In genomic region chr5:1378866-1379659, GRCh38 we compare ENCODE assay signal across 16 cellular contexts.
"Had no signal": no experiment of that assay in that cellular context is flagged by ENCODE, and none has a peak within 500 bp of the region (broad histone marks: within the 10 kb centered on the region; RNA-seq: fewer than 3 reads in every experiment).

No MANE protein-coding gene starts in this region.

- H3K36me3 ChIP-seq: heart left ventricle, lower lobe of right lung, tibial artery, upper lobe of right lung, vagina had no signal

- H3K4me1 ChIP-seq: upper lobe of right lung had no signal

- H3K9me3 ChIP-seq: heart left ventricle, lower lobe of right lung, tibial artery, upper lobe of right lung, vagina had no signal

- DNase-seq: effector CD8-positive, alpha-beta T cell; heart left ventricle; lower lobe of right lung; small intestine; stimulated activated CD4-positive, alpha-beta T cell treated with anti-CD3 and anti-CD28 coated beads, Interleukin-2, amount 100 ng/mL, for 48 hours; stimulated activated CD8-positive, alpha-beta memory T cell treated with anti-CD3 and anti-CD28 coated beads, Interleukin-4, amount 100 ng/mL, for 48 hours; stimulated activated naive CD8-positive, alpha-beta T cell treated with anti-CD3 and anti-CD28 coated beads, Interleukin-15, Interleukin-2, amounts not matched to agents 100 U/mL and 50 U/mL, for 24 hours; tibial artery; upper lobe of right lung had no signal

- H3K27me3 ChIP-seq: upper lobe of right lung, vagina had no signal

- H3K4me3 ChIP-seq: coronary artery, heart left ventricle, lower lobe of right lung, tibial artery, upper lobe of right lung had no signal

- H3K9me3 Mint-ChIP-seq: memory B cell; mesothelial cell of epicardium; stimulated activated effector memory CD8-positive, alpha-beta T cell treated with anti-CD3 and anti-CD28 coated beads, Interleukin-12 subunit alpha, Interleukin-12 subunit beta, amount 100 ng/mL, for 72 hours had no signal

- FAIRE-seq: islet of Langerhans, small intestine had no signal

- H3K27ac ChIP-seq: coronary artery, heart left ventricle, lower lobe of right lung, tibial artery, upper lobe of right lung, vagina had no signal

- H3K27ac Mint-ChIP-seq: memory B cell; mesothelial cell of epicardium; nephron; stimulated activated effector memory CD8-positive, alpha-beta T cell treated with anti-CD3 and anti-CD28 coated beads, Interleukin-12 subunit alpha, Interleukin-12 subunit beta, amount 100 ng/mL, for 72 hours had no signal

- H3K36me3 Mint-ChIP-seq: memory B cell; mesothelial cell of epicardium; stimulated activated effector memory CD8-positive, alpha-beta T cell treated with anti-CD3 and anti-CD28 coated beads, Interleukin-12 subunit alpha, Interleukin-12 subunit beta, amount 100 ng/mL, for 72 hours had no signal

- H3K4me1 Mint-ChIP-seq: mesothelial cell of epicardium had no signal

- H3K27me3 Mint-ChIP-seq: memory B cell had no signal

- H3K4me3 Mint-ChIP-seq: memory B cell, mesothelial cell of epicardium, nephron had no signal
